Comparison of ENCODE assay signal across 1 cellular context in genomic region chr5:146788918-146789317, GRCh38.
TF ChIP-seq lines count a peak whose summit lies in the region.

No MANE protein-coding gene starts in this region.

TF ChIP-seq in H1, 55 proteins besides CTCF, POLR2A, EP300 and RAD21:
- no peak for TF ChIP-seq FOSL1 (IDR thresholded peaks at IDR 0.05; ENCODE audit: insufficient read depth, low read depth, low read length)
- no peak for TF ChIP-seq ZNF274 (IDR thresholded peaks at IDR 0.05; ENCODE audit: borderline replicate concordance, extremely low read depth, low read length)
- no peak for TF ChIP-seq YY1 (IDR thresholded peaks at IDR 0.05; ENCODE audit: low read depth, low read length)
- TF ChIP-seq GABPA (IDR thresholded peaks at IDR 0.05; ENCODE audit: borderline replicate concordance, insufficient read depth, low read length) = no peak
- no peak for TF ChIP-seq PHF8 (conservative IDR thresholded peaks at IDR 0.05; ENCODE audit: low read depth, low read length)
- TF ChIP-seq TAF1 (IDR thresholded peaks at IDR 0.05; ENCODE audit: low read depth, low read length) = no peak
- 0 out of 2 replicates have a peak, but pooled peaks have one; percentile 64 for TF ChIP-seq TCF12 (IDR thresholded peaks at IDR 0.05; ENCODE audit: low read depth, low read length)
- TF ChIP-seq NANOG (IDR thresholded peaks at IDR 0.05; ENCODE audit: insufficient read depth, low read depth, low read length, poor library complexity, severe bottlenecking) = peak; percentile 92
- no peak for TF ChIP-seq RNF2 (IDR thresholded peaks at IDR 0.05; ENCODE audit: borderline replicate concordance, low read depth, low read length, missing control alignments, poor library complexity, severe bottlenecking)
- TF ChIP-seq ATF2 (IDR thresholded peaks at IDR 0.05; ENCODE audit: low read length) = peak; percentile 60; the same call in 1 of the 2 replicates
- no peak for TF ChIP-seq KDM1A (IDR thresholded peaks at IDR 0.05; ENCODE audit: borderline replicate concordance, low read length)
- TF ChIP-seq NRF1 (IDR thresholded peaks at IDR 0.05; ENCODE audit: low read depth, low read length) = no peak
- TF ChIP-seq SP1 (IDR thresholded peaks at IDR 0.05; ENCODE audit: low read depth, low read length) = 0 out of 2 replicates have a peak, but pooled peaks have one; percentile 48
- TF ChIP-seq, protein P1, sequence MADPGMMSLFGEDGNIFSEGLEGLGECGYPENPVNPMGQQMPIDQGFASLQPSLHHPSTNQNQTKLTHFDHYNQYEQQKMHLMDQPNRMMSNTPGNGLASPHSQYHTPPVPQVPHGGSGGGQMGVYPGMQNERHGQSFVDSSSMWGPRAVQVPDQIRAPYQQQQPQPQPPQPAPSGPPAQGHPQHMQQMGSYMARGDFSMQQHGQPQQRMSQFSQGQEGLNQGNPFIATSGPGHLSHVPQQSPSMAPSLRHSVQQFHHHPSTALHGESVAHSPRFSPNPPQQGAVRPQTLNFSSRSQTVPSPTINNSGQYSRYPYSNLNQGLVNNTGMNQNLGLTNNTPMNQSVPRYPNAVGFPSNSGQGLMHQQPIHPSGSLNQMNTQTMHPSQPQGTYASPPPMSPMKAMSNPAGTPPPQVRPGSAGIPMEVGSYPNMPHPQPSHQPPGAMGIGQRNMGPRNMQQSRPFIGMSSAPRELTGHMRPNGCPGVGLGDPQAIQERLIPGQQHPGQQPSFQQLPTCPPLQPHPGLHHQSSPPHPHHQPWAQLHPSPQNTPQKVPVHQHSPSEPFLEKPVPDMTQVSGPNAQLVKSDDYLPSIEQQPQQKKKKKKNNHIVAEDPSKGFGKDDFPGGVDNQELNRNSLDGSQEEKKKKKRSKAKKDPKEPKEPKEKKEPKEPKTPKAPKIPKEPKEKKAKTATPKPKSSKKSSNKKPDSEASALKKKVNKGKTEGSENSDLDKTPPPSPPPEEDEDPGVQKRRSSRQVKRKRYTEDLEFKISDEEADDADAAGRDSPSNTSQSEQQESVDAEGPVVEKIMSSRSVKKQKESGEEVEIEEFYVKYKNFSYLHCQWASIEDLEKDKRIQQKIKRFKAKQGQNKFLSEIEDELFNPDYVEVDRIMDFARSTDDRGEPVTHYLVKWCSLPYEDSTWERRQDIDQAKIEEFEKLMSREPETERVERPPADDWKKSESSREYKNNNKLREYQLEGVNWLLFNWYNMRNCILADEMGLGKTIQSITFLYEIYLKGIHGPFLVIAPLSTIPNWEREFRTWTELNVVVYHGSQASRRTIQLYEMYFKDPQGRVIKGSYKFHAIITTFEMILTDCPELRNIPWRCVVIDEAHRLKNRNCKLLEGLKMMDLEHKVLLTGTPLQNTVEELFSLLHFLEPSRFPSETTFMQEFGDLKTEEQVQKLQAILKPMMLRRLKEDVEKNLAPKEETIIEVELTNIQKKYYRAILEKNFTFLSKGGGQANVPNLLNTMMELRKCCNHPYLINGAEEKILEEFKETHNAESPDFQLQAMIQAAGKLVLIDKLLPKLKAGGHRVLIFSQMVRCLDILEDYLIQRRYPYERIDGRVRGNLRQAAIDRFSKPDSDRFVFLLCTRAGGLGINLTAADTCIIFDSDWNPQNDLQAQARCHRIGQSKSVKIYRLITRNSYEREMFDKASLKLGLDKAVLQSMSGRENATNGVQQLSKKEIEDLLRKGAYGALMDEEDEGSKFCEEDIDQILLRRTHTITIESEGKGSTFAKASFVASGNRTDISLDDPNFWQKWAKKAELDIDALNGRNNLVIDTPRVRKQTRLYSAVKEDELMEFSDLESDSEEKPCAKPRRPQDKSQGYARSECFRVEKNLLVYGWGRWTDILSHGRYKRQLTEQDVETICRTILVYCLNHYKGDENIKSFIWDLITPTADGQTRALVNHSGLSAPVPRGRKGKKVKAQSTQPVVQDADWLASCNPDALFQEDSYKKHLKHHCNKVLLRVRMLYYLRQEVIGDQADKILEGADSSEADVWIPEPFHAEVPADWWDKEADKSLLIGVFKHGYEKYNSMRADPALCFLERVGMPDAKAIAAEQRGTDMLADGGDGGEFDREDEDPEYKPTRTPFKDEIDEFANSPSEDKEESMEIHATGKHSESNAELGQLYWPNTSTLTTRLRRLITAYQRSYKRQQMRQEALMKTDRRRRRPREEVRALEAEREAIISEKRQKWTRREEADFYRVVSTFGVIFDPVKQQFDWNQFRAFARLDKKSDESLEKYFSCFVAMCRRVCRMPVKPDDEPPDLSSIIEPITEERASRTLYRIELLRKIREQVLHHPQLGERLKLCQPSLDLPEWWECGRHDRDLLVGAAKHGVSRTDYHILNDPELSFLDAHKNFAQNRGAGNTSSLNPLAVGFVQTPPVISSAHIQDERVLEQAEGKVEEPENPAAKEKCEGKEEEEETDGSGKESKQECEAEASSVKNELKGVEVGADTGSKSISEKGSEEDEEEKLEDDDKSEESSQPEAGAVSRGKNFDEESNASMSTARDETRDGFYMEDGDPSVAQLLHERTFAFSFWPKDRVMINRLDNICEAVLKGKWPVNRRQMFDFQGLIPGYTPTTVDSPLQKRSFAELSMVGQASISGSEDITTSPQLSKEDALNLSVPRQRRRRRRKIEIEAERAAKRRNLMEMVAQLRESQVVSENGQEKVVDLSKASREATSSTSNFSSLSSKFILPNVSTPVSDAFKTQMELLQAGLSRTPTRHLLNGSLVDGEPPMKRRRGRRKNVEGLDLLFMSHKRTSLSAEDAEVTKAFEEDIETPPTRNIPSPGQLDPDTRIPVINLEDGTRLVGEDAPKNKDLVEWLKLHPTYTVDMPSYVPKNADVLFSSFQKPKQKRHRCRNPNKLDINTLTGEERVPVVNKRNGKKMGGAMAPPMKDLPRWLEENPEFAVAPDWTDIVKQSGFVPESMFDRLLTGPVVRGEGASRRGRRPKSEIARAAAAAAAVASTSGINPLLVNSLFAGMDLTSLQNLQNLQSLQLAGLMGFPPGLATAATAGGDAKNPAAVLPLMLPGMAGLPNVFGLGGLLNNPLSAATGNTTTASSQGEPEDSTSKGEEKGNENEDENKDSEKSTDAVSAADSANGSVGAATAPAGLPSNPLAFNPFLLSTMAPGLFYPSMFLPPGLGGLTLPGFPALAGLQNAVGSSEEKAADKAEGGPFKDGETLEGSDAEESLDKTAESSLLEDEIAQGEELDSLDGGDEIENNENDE (IDR thresholded peaks at IDR 0.05; ENCODE audit: insufficient replicate concordance, low read length) = peak; percentile 70
- peak in 1 of 2 experiments; percentile 75 for TF ChIP-seq BCL11A (IDR thresholded peaks at IDR 0.05; ENCODE audit: low read depth in 2 of 2, low read length in 2 of 2)
- no peak for TF ChIP-seq JUN (IDR thresholded peaks at IDR 0.05; ENCODE audit: low read depth, low read length)
- TF ChIP-seq SP2 (IDR thresholded peaks at IDR 0.05; ENCODE audit: low read length) = no peak
- TF ChIP-seq TAF7 (optimal IDR thresholded peaks at IDR 0.05; ENCODE audit: borderline replicate concordance, low read depth, low read length) = no peak
- TF ChIP-seq TEAD4 (IDR thresholded peaks at IDR 0.05; ENCODE audit: low read depth, low read length) = peak; percentile 81
- peak; percentile 63 to 91; a peak in 1 of 4 replicates for TF ChIP-seq HDAC2 (IDR thresholded peaks at IDR 0.05; ENCODE audit: borderline replicate concordance in 1 of 2, low read depth in 2 of 2, low read length in 2 of 2)
